ENCODE assay signal across 8 cellular contexts in the genomic region with DNA sequence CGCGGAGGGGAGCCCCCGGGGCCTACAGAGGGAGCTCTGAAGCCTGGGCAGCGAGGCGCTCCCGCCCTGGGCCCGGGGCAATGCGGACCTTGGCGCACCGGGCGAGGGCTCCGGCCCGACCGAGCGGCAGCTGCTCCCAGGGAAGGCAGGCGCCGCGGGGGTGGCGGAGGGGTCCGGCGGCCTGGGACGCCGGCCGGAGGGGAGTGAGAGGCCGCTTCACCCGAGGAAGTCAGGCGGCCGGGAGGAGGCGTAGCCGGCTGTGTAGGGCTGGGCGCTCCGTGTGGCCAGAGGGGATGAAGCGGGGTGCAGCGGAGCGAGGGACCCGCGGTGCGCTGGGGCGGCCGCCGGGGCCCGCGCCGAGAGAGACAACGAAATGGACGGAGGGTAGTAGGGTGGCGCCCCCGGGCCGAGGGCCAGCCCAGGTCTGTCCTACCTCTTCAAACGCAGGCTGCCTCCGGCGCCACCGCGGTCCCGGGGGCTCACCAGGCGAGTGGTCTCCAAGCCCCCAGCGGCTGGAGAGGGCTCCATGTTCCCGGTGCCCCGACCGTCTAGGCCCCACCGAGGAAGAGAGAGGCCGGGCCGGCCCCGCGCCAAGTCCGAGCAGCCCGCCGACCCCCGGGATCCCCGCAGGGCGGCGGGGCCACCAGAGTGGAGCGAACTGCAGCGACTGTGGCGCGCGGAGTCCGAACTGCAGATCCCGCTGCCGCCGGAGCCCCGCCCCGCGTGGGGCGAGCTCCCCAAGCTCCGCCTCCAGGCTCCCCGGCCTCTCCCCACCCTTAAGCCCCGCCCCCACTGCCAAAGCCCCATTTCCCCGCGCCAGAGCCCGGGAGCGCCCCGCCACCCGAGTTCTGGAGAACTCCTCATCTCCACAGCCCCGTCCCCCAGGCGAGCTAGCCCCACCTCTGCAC. TPM values are rescaled to one million over a fixed set of nuclear protein-coding genes. Genes with fewer than 3 reads are reported as not detected.
DNase-seq lines count a peak whose midpoint lies in the region; ATAC-seq lines count a peak whose summit lies in the region.

A gene with protein sequence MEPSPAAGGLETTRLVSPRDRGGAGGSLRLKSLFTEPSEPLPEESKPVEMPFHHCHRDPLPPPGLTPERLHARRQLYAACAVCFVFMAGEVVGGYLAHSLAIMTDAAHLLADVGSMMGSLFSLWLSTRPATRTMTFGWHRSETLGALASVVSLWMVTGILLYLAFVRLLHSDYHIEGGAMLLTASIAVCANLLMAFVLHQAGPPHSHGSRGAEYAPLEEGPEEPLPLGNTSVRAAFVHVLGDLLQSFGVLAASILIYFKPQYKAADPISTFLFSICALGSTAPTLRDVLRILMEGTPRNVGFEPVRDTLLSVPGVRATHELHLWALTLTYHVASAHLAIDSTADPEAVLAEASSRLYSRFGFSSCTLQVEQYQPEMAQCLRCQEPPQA (minus strand): TSS at position 669 of the 908 bp plus-strand sequence. CDS start 141 bp downstream, at position 528.

- H3K36me3 Mint-ChIP-seq in activated CD4-positive, alpha-beta memory T cell treated with anti-CD3 and anti-CD28 coated beads, Interleukin-2, amount 10 ng/mL, durations not matched to agents 7 days and 5 days (ENCODE audit: low read depth), result no peaks in the 10 kb centered on the region
- H3K36me3 Mint-ChIP-seq in effector memory CD8-positive, alpha-beta T cell (ENCODE audit: insufficient read depth), result peaks cover 5% of the 10 kb centered on the region

- H3K27ac Mint-ChIP-seq in activated CD4-positive, alpha-beta memory T cell treated with anti-CD3 and anti-CD28 coated beads, Interleukin-2, amount 10 ng/mL, durations not matched to agents 7 days and 5 days, result no peak within 1 kb of the TSS
- peak within 1 kb of the TSS; percentile 25 to 78 for H3K27ac Mint-ChIP-seq in effector memory CD8-positive, alpha-beta T cell

- peak; percentile 55 for ATAC-seq in GM18867 (IDR thresholded peaks at IDR 0.05; ENCODE audit: unreplicated experiment)
- ATAC-seq in effector memory CD8-positive, alpha-beta T cell (replicated peaks), result peak; percentile 53

- DNase-seq in NCI-H1694 (lab: John Stamatoyannopoulos, UW) (peak; percentile 10), mucosa of gallbladder (ENCODE audit: low spot score) (peak; percentile 34), NCI-H526 treated with DMSO at 0.1 percent for 48 hours (lab: John Stamatoyannopoulos, UW) (no peak), foreskin melanocyte (no peak)
- DNase-seq in activated CD4-positive, alpha-beta memory T cell treated with anti-CD3 and anti-CD28 coated beads, Interleukin-2, amount 10 ng/mL, durations not matched to agents 7 days and 5 days, result peak; percentile 80
- peak; percentile 20 to 39 (median 33) for DNase-seq in effector memory CD8-positive, alpha-beta T cell
- DNase-seq in stimulated activated CD8-positive, alpha-beta memory T cell treated with anti-CD3 and anti-CD28 coated beads, Interleukin-2, amount 100 ng/mL, for 48 hours (ENCODE audit: low read depth in 2 of 2), result peak; percentile 64

- peak within 1 kb of the TSS; percentile 78 for H3K4me3 Mint-ChIP-seq in activated CD4-positive, alpha-beta memory T cell treated with anti-CD3 and anti-CD28 coated beads, Interleukin-2, amount 10 ng/mL, durations not matched to agents 7 days and 5 days
- peak within 1 kb of the TSS; percentile 86 to 97 for H3K4me3 Mint-ChIP-seq in effector memory CD8-positive, alpha-beta T cell

- POLR2A ChIA-PET in activated CD4-positive, alpha-beta memory T cell treated with anti-CD3 and anti-CD28 coated beads, Interleukin-2, amount 10 ng/mL, durations not matched to agents 7 days and 5 days (lab: Charles Lee), result interaction anchor here (0.9 to 1.3 kb wide), 2 partner anchors 13 to 17 kb away, joined by 4 read pairs; no protein-coding TSS in a partner anchor

- H3K9me3 Mint-ChIP-seq in activated CD4-positive, alpha-beta memory T cell treated with anti-CD3 and anti-CD28 coated beads, Interleukin-2, amount 10 ng/mL, durations not matched to agents 7 days and 5 days, result no peaks in the 10 kb centered on the region
- no peaks in the 10 kb centered on the region for H3K9me3 Mint-ChIP-seq in effector memory CD8-positive, alpha-beta T cell

- peaks cover 47% of the 10 kb centered on the region for H3K27me3 Mint-ChIP-seq in activated CD4-positive, alpha-beta memory T cell treated with anti-CD3 and anti-CD28 coated beads, Interleukin-2, amount 10 ng/mL, durations not matched to agents 7 days and 5 days
- peaks cover 61 to 65% of the 10 kb centered on the region in 2 donors for H3K27me3 Mint-ChIP-seq in effector memory CD8-positive, alpha-beta T cell

- CTCF ChIA-PET in activated CD4-positive, alpha-beta memory T cell treated with anti-CD3 and anti-CD28 coated beads, Interleukin-2, amount 10 ng/mL, durations not matched to agents 7 days and 5 days (lab: Charles Lee), result interaction anchor here (1.4 to 5.6 kb wide), 4 partner anchors 10 to 165 kb away, joined by 3 to 38 read pairs (median 11); a partner anchor contains a TSS

- H3K4me1 Mint-ChIP-seq in activated CD4-positive, alpha-beta memory T cell treated with anti-CD3 and anti-CD28 coated beads, Interleukin-2, amount 10 ng/mL, durations not matched to agents 7 days and 5 days, result peaks cover 34% of the 10 kb centered on the region
- H3K4me1 Mint-ChIP-seq in effector memory CD8-positive, alpha-beta T cell (ENCODE audit: low read depth in 2 of 2), result peaks cover 22 to 27% of the 10 kb centered on the region in 2 donors

RNA-seq across cellular contexts. Expression of the gene that starts here (rescaled TPM):
- under 1 TPM; 0.45 TPM for total RNA-seq in activated CD4-positive, alpha-beta memory T cell treated with anti-CD3 and anti-CD28 coated beads, Interleukin-2, amount 10 ng/mL, durations not matched to agents 7 days and 5 days
- not detected for total RNA-seq in mucosa of gallbladder

Comparison
In these comparisons a context has a peak if more than half of its experiments do, and no peak if none do; other contexts are left out.
1. Peak in DNase-seq in activated CD4-positive, alpha-beta memory T cell treated with anti-CD3 and anti-CD28 coated beads, Interleukin-2, amount 10 ng/mL, durations not matched to agents 7 days and 5 days; RNA of the gene not detected or under 1 TPM.
2. Peak in DNase-seq in mucosa of gallbladder; RNA of the gene not detected or under 1 TPM.
3. DNase-seq: peak in NCI-H1694 (single experiment), effector memory CD8-positive, alpha-beta T cell (3 of 3) and stimulated activated CD8-positive, alpha-beta memory T cell treated with anti-CD3 and anti-CD28 coated beads, Interleukin-2, amount 100 ng/mL, for 48 hours (2 of 2); none in NCI-H526 treated with DMSO at 0.1 percent for 48 hours (single experiment) and foreskin melanocyte (single experiment).